9 cellular contexts compared by ENCODE assay signal in genomic region chr11:130904380-130904779, GRCh38. TPM values are rescaled to one million over a fixed set of nuclear protein-coding genes. Genes with fewer than 3 reads are reported as not detected.
DNase-seq lines count a peak whose midpoint lies in the region; ATAC-seq and TF ChIP-seq lines count a peak whose summit lies in the region.
"Had no signal": no experiment of that assay in that cellular context is flagged by ENCODE, and none has a peak within 500 bp of the region (broad histone marks: within the 10 kb centered on the region; RNA-seq: fewer than 3 reads in every experiment).

No MANE protein-coding gene starts in this region.

- ATAC-seq in activated CD4-positive, alpha-beta T cell treated with anti-CD3 and anti-CD28 coated beads for 36 hours = no peak
- no peak for ATAC-seq in HG03571 (IDR thresholded peaks at IDR 0.05; ENCODE audit: unreplicated experiment)
- no peak for ATAC-seq in GM21390 (IDR thresholded peaks at IDR 0.05; ENCODE audit: unreplicated experiment)
- ATAC-seq: activated CD4-positive, CD25-positive, alpha-beta regulatory T cell treated with anti-CD3 and anti-CD28 coated beads, Interleukin-2, amount 50 U/mL, for 24 hours had no signal

- CTCF ChIA-PET in activated CD4-positive, alpha-beta T cell treated with anti-CD3 and anti-CD28 coated beads for 36 hours (lab: Charles Lee) = interaction anchor here (1.0 to 3.4 kb wide), 5 partner anchors 9 to 473 kb away, joined by 3 to 14 read pairs (median 4); partner anchors contain the start of gene SNX19

- no peak for DNase-seq in BE2C
- peak; percentile 13 for DNase-seq in HCEC 1CT
- DNase-seq in amniotic epithelial cell (ENCODE audit: low read depth) = peak; percentile 49
- peak; percentile 13 for DNase-seq in left kidney (ENCODE audit: low read depth, low spot score)
- DNase-seq in COLO668 (lab: John Stamatoyannopoulos, UW; ENCODE audit: unreplicated experiment) = no peak
- DNase-seq in activated CD4-positive, alpha-beta T cell treated with anti-CD3 and anti-CD28 coated beads for 36 hours = no peak

- POLR2A ChIA-PET in activated CD4-positive, alpha-beta T cell treated with anti-CD3 and anti-CD28 coated beads for 36 hours (lab: Charles Lee) = no interaction called here

- H3K9me3 ChIP-seq in BE2C = no peaks in the 10 kb centered on the region

- peaks cover 14% of the 10 kb centered on the region for H3K4me1 Mint-ChIP-seq in activated CD4-positive, alpha-beta T cell treated with anti-CD3 and anti-CD28 coated beads for 36 hours

- H3K36me3 ChIP-seq in BE2C = peaks cover 87% of the 10 kb centered on the region

- no peaks in the 10 kb centered on the region for H3K4me1 ChIP-seq in BE2C

- no peak overlapping the region for H3K4me3 Mint-ChIP-seq in activated CD4-positive, alpha-beta T cell treated with anti-CD3 and anti-CD28 coated beads for 36 hours

- H3K27me3 Mint-ChIP-seq in activated CD4-positive, alpha-beta T cell treated with anti-CD3 and anti-CD28 coated beads for 36 hours = no peaks in the 10 kb centered on the region

- H3K36me3 Mint-ChIP-seq in activated CD4-positive, alpha-beta T cell treated with anti-CD3 and anti-CD28 coated beads for 36 hours (ENCODE audit: low read depth) = peaks cover 50% of the 10 kb centered on the region

- peak; percentile 50 for TF ChIP-seq CTCF in BE2C (IDR thresholded peaks at IDR 0.05; ENCODE audit: low read depth, low read length)

- no peak overlapping the region for H3K4me3 ChIP-seq in BE2C (ENCODE audit: low read depth, low read length)

- intact Hi-C loops in activated CD4-positive, alpha-beta T cell treated with anti-CD3 and anti-CD28 coated beads for 36 hours (cut with DNase I, micrococcal nuclease) = no loop called here

- H3K27ac Mint-ChIP-seq in activated CD4-positive, alpha-beta T cell treated with anti-CD3 and anti-CD28 coated beads for 36 hours = no peak overlapping the region

- no peaks in the 10 kb centered on the region for H3K27me3 ChIP-seq in BE2C

- H3K9me3 Mint-ChIP-seq in activated CD4-positive, alpha-beta T cell treated with anti-CD3 and anti-CD28 coated beads for 36 hours (ENCODE audit: low read depth) = no peaks in the 10 kb centered on the region

RNA-seq across cellular contexts. Expression of gene SNX19, which starts 11.9 kb away (rescaled TPM):
- 60.3 TPM for polyA plus RNA-seq in BE2C (2012; ENCODE audit: insufficient read depth, insufficient read length, low read depth)
- total RNA-seq in activated CD4-positive, alpha-beta T cell treated with anti-CD3 and anti-CD28 coated beads for 36 hours = 10 to 100 TPM; 22.7 to 29.5 TPM

Comparison
In these comparisons a context has a peak if more than half of its experiments do, and no peak if none do; other contexts are left out.
1. DNase-seq: peak in HCEC 1CT (single experiment), amniotic epithelial cell (single experiment) and left kidney (single experiment); none in BE2C (single experiment), COLO668 (single experiment) and activated CD4-positive, alpha-beta T cell treated with anti-CD3 and anti-CD28 coated beads for 36 hours (single experiment).